29 cellular contexts compared by ENCODE assay signal in genomic region chr1:27611450-27611849, GRCh38. TPM values are rescaled to one million over a fixed set of nuclear protein-coding genes. Genes with fewer than 3 reads are reported as not detected.
"Had no signal": no experiment of that assay in that cellular context is flagged by ENCODE, and none has a peak within 500 bp of the region (broad histone marks: within the 10 kb centered on the region; RNA-seq: fewer than 3 reads in every experiment).

No MANE protein-coding gene starts in this region.

- H2AFZ ChIP-seq: hepatocyte had no signal

- H3K36me3 ChIP-seq: brain microvascular endothelial cell, gastrocnemius medialis, thoracic aorta, uterus had no signal

- H3K4me1 ChIP-seq: uterus had no signal

- H3K79me2 ChIP-seq: hepatocyte had no signal

- DNase-seq: activated CD4-positive, alpha-beta T cell treated with anti-CD3 and anti-CD28 coated beads, Interleukin-2, amount 50 U/mL, for 1 hour; activated CD8-positive, alpha-beta T cell treated with anti-CD3 and anti-CD28 coated beads for 36 hours; activated gamma-delta T cell treated with Interleukin-2 at 50 U/mL for 16 hours; activated naive CD4-positive, alpha-beta T cell treated with anti-CD3 and anti-CD28 coated beads, Interleukin-2, amount 50 U/mL, for 16 hours; activated T-cell treated with anti-CD3 and anti-CD28 coated beads, Interleukin-2, amount 50 U/mL, for 4 hours; amniotic stem cell; brain microvascular endothelial cell; cortex of kidney; effector memory CD8-positive, alpha-beta T cell; erythroblast; gastrocnemius medialis; glutamatergic neuron; left cardiac atrium; mammary epithelial cell; occipital lobe; right cardiac atrium; stimulated activated CD4-positive, alpha-beta T cell treated with anti-CD3 and anti-CD28 coated beads, Interleukin-4, amount 100 ng/mL, for 1 hour; T-helper 2 cell; trophoblast cell; uterus had no signal

- H3K9me3 Mint-ChIP-seq: activated CD8-positive, alpha-beta T cell treated with anti-CD3 and anti-CD28 coated beads for 36 hours; activated T-cell treated with anti-CD3 and anti-CD28 coated beads, Interleukin-2, amount 50 U/mL, for 4 hours; activated T-helper 17 cell treated with anti-CD3 and anti-CD28 coated beads, Interleukin-2, amount 50 U/mL, for 72 hours; effector memory CD8-positive, alpha-beta T cell; stimulated activated naive CD8-positive, alpha-beta T cell treated with anti-CD3 and anti-CD28 coated beads, Interleukin-15, Interleukin-2, amounts not matched to agents 100 ng/mL and 50 ng/mL, for 24 hours; WTC11 had no signal

- ATAC-seq: activated CD8-positive, alpha-beta T cell treated with anti-CD3 and anti-CD28 coated beads for 36 hours; activated T-cell treated with anti-CD3 and anti-CD28 coated beads, Interleukin-2, amount 50 U/mL, for 4 hours; activated T-helper 17 cell treated with anti-CD3 and anti-CD28 coated beads, Interleukin-2, amount 50 U/mL, for 72 hours; effector memory CD8-positive, alpha-beta T cell; gastrocnemius medialis; left cardiac atrium; right cardiac atrium; WTC11 had no signal

- H3K9me3 ChIP-seq: gastrocnemius medialis, thoracic aorta, uterus had no signal

- H3K27ac ChIP-seq: brain microvascular endothelial cell, gastrocnemius medialis, hepatocyte, thoracic aorta, uterus had no signal

- H3K36me3 Mint-ChIP-seq: WTC11 had no signal

- H3K4me3 ChIP-seq: gastrocnemius medialis, hepatocyte, thoracic aorta, uterus had no signal

- H3K27me3 ChIP-seq: gastrocnemius medialis, hepatocyte, uterus had no signal

- H3K4me2 ChIP-seq: hepatocyte had no signal

- H3K4me3 Mint-ChIP-seq: activated CD8-positive, alpha-beta T cell treated with anti-CD3 and anti-CD28 coated beads for 36 hours; activated T-cell treated with anti-CD3 and anti-CD28 coated beads, Interleukin-2, amount 50 U/mL, for 4 hours; activated T-helper 17 cell treated with anti-CD3 and anti-CD28 coated beads, Interleukin-2, amount 50 U/mL, for 72 hours; stimulated activated naive CD8-positive, alpha-beta T cell treated with anti-CD3 and anti-CD28 coated beads, Interleukin-15, Interleukin-2, amounts not matched to agents 100 ng/mL and 50 ng/mL, for 24 hours; WTC11 had no signal

- H3K27ac Mint-ChIP-seq: activated CD8-positive, alpha-beta T cell treated with anti-CD3 and anti-CD28 coated beads for 36 hours; WTC11 had no signal

- FAIRE-seq: astrocyte, keratinocyte had no signal

RNA-seq across cellular contexts. Expression of gene FGR, which starts 23.5 kb away (rescaled TPM):
- total RNA-seq: astrocyte, chondrocyte had no signal
- polyA plus RNA-seq: neural cell had no signal
